Comparison of ENCODE assay signal across 8 cellular contexts in the genomic region with DNA sequence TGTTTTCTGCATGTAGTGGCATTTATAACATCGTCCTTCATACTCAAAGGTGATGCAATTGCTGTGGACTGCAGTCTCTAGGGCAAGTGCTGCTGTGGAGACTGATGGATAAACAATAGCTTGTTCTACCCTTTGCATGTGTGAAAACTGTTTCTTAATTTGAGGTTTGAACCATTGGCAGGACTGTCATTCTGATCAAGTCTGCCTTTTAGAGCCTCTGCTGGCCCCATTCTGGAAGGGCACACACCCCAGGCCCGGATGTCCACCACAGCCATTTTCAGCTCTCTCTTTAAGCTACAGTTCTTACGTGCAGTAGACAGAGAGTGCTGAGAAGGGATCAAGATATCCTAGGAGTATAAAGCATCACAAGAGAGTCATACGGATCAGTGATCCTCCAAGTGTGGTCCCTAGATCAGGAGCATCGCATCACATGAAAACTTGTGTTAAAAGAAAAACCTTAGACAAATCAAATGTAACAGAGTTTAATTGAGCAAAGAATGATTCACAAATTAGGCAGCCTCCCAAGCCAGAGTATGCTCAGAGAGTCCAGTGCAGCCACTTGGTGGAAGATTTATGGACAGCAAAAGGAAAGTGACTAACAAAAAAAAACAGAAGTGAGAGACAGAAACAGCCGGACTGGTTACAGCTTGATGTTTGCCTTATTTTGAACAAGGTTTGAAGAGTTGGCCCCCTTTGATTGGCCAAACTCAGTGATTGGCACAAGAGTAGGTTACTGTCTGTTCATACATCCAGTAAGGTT. TPM values are rescaled to one million over a fixed set of nuclear protein-coding genes. Genes with fewer than 3 reads are reported as not detected.
DNase-seq lines count a peak whose midpoint lies in the region; ATAC-seq and TF ChIP-seq lines count a peak whose summit lies in the region.

No MANE protein-coding gene starts in this region.

- ATAC-seq in GM18505 (IDR thresholded peaks at IDR 0.05; ENCODE audit: unreplicated experiment) (peak; percentile 50), HG02588 (IDR thresholded peaks at IDR 0.05; ENCODE audit: unreplicated experiment) (peak; percentile 63)

- TF ChIP-seq POLR2A in GM18505 (IDR thresholded peaks at IDR 0.05; ENCODE audit: borderline replicate concordance, extremely low read depth, insufficient read depth, insufficient read length) (no peak), esophagus squamous epithelium (IDR thresholded peaks at IDR 0.05) (no peak)

- no peaks in the 10 kb centered on the region for H3K36me3 ChIP-seq in skeletal muscle satellite cell (ENCODE audit: insufficient read depth, low read length)
- H3K36me3 ChIP-seq in esophagus squamous epithelium: no peaks in the 10 kb centered on the region

- H3K27ac ChIP-seq in esophagus squamous epithelium: no peak overlapping the region

- DNase-seq in NCI-H774 (lab: John Stamatoyannopoulos, UW): peak; percentile 53
- peak; percentile 79 for DNase-seq in fibroblast of mammary gland (ENCODE audit: low read depth)
- DNase-seq in NK-92 treated with Interleukin-12 subunit alpha and Interleukin-12 subunit beta, amount 100 ng/mL, for 24 hours (lab: John Stamatoyannopoulos, UW): no peak
- no peak for DNase-seq in LoVo (ENCODE audit: low spot score)
- no peak for DNase-seq in esophagus squamous epithelium (lab: John Stamatoyannopoulos, UW)

- H3K9ac ChIP-seq in skeletal muscle satellite cell (ENCODE audit: low read depth, low read length): peak overlapping the region; percentile 71

- H3K4me1 ChIP-seq in skeletal muscle satellite cell (ENCODE audit: control insufficient read depth, insufficient read depth, low read length) (peaks cover 36% of the 10 kb centered on the region), esophagus squamous epithelium (peaks cover 0 to 30% (median 0%) of the 10 kb centered on the region in 3 donors)

- WGBS in esophagus squamous epithelium, 2 donors: 30 to 43% methylated on average over 6 of the region's 6 CpGs

- H3K4me3 ChIP-seq in fibroblast of mammary gland (ENCODE audit: control insufficient read depth, low read depth, low read length): no peak overlapping the region
- H3K4me3 ChIP-seq in skeletal muscle satellite cell (ENCODE audit: low read length): peak overlapping the region; percentile 46
- peak overlapping the region in 1 of 4 donors; percentile 9 for H3K4me3 ChIP-seq in esophagus squamous epithelium

- intact Hi-C loops in esophagus squamous epithelium (cut with DNase I): no loop called here

- H3K4me2 ChIP-seq in skeletal muscle satellite cell (ENCODE audit: low read length): peak overlapping the region; percentile 78

- TF ChIP-seq CTCF in fibroblast of mammary gland (conservative IDR thresholded peaks at IDR 0.05; ENCODE audit: control insufficient read depth, insufficient read depth, low read depth, low read length): no peak
- no peak for TF ChIP-seq CTCF in esophagus squamous epithelium (IDR thresholded peaks at IDR 0.05)

- H3K9me3 ChIP-seq in skeletal muscle satellite cell (replicated peaks; ENCODE audit: low read length) (no peaks in the 10 kb centered on the region), esophagus squamous epithelium (no peaks in the 10 kb centered on the region)

- no peaks in the 10 kb centered on the region for H3K27me3 ChIP-seq in skeletal muscle satellite cell (ENCODE audit: control insufficient read depth, insufficient read depth, low read length)
- no peaks in the 10 kb centered on the region for H3K27me3 ChIP-seq in esophagus squamous epithelium

RNA-seq across cellular contexts. Expression of gene FRK, which starts 52.0 kb away (rescaled TPM):
- under 0.01 and 0.66 TPM in 2 replicates for total RNA-seq in skeletal muscle satellite cell (2012; rRNA removed)
- total RNA-seq in esophagus squamous epithelium: 10 to 100 TPM in 2 of 4 donors, 1 to 10 TPM in 2; 5.0 to 12.1 (median 10.0) TPM

Comparison
In these comparisons a context has a peak if more than half of its experiments do, and no peak if none do; other contexts are left out.
1. DNase-seq: peak in NCI-H774 (single experiment) and fibroblast of mammary gland (single experiment); none in NK-92 treated with Interleukin-12 subunit alpha and Interleukin-12 subunit beta, amount 100 ng/mL, for 24 hours (single experiment), LoVo (single experiment) and esophagus squamous epithelium (single experiment).